ENCODE assay signal across 8 cellular contexts in genomic region chr3:15205934-15206661, GRCh38.
DNase-seq lines count a peak whose midpoint lies in the region; ATAC-seq lines count a peak whose summit lies in the region.

TSS of gene CAPN7 (plus strand) at chr3:15206246. CDS start at chr3:15206496, 250 bp downstream.

- peak; percentile 86 for ATAC-seq in GM18520 (IDR thresholded peaks at IDR 0.05; ENCODE audit: unreplicated experiment)
- peak; percentile 87 for ATAC-seq in HG03045 (IDR thresholded peaks at IDR 0.05; ENCODE audit: unreplicated experiment)

- DNase-seq in SW480 (ENCODE audit: low spot score) (peak; percentile 92), brain pericyte (ENCODE audit: low read depth, low spot score) (peak; percentile 67), inferior parietal cortex (ENCODE audit: extremely low spot score) (peak; percentile 90), midbrain (lab: John Stamatoyannopoulos, UW) (no peak)
- peak; percentile 88 to 94 for DNase-seq in stimulated activated CD4-positive, alpha-beta T cell treated with anti-CD3 and anti-CD28 coated beads, Interleukin-15, amount 100 ng/mL, for 1 hour (ENCODE audit: low read depth in 1 of 2, low spot score in 1 of 2)
- no peak for DNase-seq in NK-92 treated with Interleukin-12 subunit alpha and Interleukin-12 subunit beta, amount 100 ng/mL, for 24 hours (lab: John Stamatoyannopoulos, UW)

Comparison
In these comparisons a context has a peak if more than half of its experiments do, and no peak if none do; other contexts are left out.
1. DNase-seq: peak in SW480 (single experiment), brain pericyte (single experiment), inferior parietal cortex (single experiment) and stimulated activated CD4-positive, alpha-beta T cell treated with anti-CD3 and anti-CD28 coated beads, Interleukin-15, amount 100 ng/mL, for 1 hour (2 of 2); none in midbrain (single experiment) and NK-92 treated with Interleukin-12 subunit alpha and Interleukin-12 subunit beta, amount 100 ng/mL, for 24 hours (single experiment).